Comparison of ENCODE assay signal across 1 cellular context in genomic region chr10:6580279-6581029, GRCh38.
TF ChIP-seq lines count a peak whose summit lies in the region.

No MANE protein-coding gene starts in this region.

TF ChIP-seq in HepG2, 621 proteins besides CTCF, POLR2A, EP300 and RAD21 (continued from another document and continues in another):
- TF ChIP-seq SMARCC2 (IDR thresholded peaks at IDR 0.05) = no peak
- TF ChIP-seq HBP1 (CRISPR knock-in tag; IDR thresholded peaks at IDR 0.05; ENCODE audit: low read depth) = no peak
- no peak for TF ChIP-seq GATA4 (IDR thresholded peaks at IDR 0.05; ENCODE audit: borderline replicate concordance, low read depth)
- TF ChIP-seq MAX (IDR thresholded peaks at IDR 0.05) = no peak; the same call in none of the 2 replicates
- TF ChIP-seq KDM5A (IDR thresholded peaks at IDR 0.05; ENCODE audit: borderline replicate concordance, low read length) = no peak
- no peak for TF ChIP-seq CENPBD1 (CRISPR knock-in tag; IDR thresholded peaks at IDR 0.05; ENCODE audit: borderline replicate concordance, low read depth)
- TF ChIP-seq TBX2 (CRISPR knock-in tag; IDR thresholded peaks at IDR 0.05; ENCODE audit: borderline replicate concordance) = peak; percentile 51; the same call in 1 of the 2 replicates
- TF ChIP-seq ZNF10 (CRISPR knock-in tag; IDR thresholded peaks at IDR 0.05; ENCODE audit: borderline replicate concordance, low read depth) = no peak
- no peak for TF ChIP-seq IRX3 (CRISPR knock-in tag; IDR thresholded peaks at IDR 0.05; ENCODE audit: borderline replicate concordance, low read depth)
- peak; percentile 36; the same call in 1 of the 2 replicates for TF ChIP-seq AKAP8 (CRISPR knock-in tag; IDR thresholded peaks at IDR 0.05)
- TF ChIP-seq ZNF563 (CRISPR knock-in tag; IDR thresholded peaks at IDR 0.05) = peak; percentile 73
- no peak for TF ChIP-seq ZNF317 (CRISPR knock-in tag; IDR thresholded peaks at IDR 0.05)
- 0 out of 2 replicates have a peak, but pooled peaks have one; percentile 38 for TF ChIP-seq ZSCAN30 (CRISPR knock-in tag; IDR thresholded peaks at IDR 0.05)
- no peak for TF ChIP-seq SMYD3 (CRISPR knock-in tag; IDR thresholded peaks at IDR 0.05)
- no peak for TF ChIP-seq NFRKB (IDR thresholded peaks at IDR 0.05)
- TF ChIP-seq ZFY (CRISPR knock-in tag; IDR thresholded peaks at IDR 0.05) = peak; percentile 80
- no peak; the same call in 1 of the 2 replicates for TF ChIP-seq POGZ (CRISPR knock-in tag; IDR thresholded peaks at IDR 0.05)
- TF ChIP-seq PAF1 (CRISPR knock-in tag; IDR thresholded peaks at IDR 0.05) = no peak
- TF ChIP-seq HNRNPL (IDR thresholded peaks at IDR 0.05; ENCODE audit: low read depth, low read length) = no peak
- no peak for TF ChIP-seq ZFP37 (CRISPR knock-in tag; IDR thresholded peaks at IDR 0.05; ENCODE audit: borderline replicate concordance)
- TF ChIP-seq RNF2 (conservative IDR thresholded peaks at IDR 0.05; ENCODE audit: low read depth) = peak; percentile 57; the same call in 1 of the 2 replicates
- no peak for TF ChIP-seq ZNF496 (CRISPR knock-in tag; IDR thresholded peaks at IDR 0.05; ENCODE audit: insufficient replicate concordance)
- no peak for TF ChIP-seq XBP1 (CRISPR knock-in tag; IDR thresholded peaks at IDR 0.05)
- no peak for TF ChIP-seq ZNF274 (CRISPR knock-in tag; IDR thresholded peaks at IDR 0.05)
- no peak for TF ChIP-seq ZNF3 (CRISPR knock-in tag; IDR thresholded peaks at IDR 0.05)
- peak; percentile 72; the same call in 1 of the 2 replicates for TF ChIP-seq TFDP1 (CRISPR knock-in tag; IDR thresholded peaks at IDR 0.05; ENCODE audit: borderline replicate concordance)
- no peak for TF ChIP-seq IKZF1 (IDR thresholded peaks at IDR 0.05)
- no peak for TF ChIP-seq HMG20B (CRISPR knock-in tag; conservative IDR thresholded peaks at IDR 0.05)
- TF ChIP-seq IRF9 (CRISPR knock-in tag; IDR thresholded peaks at IDR 0.05; ENCODE audit: borderline replicate concordance) = no peak
- TF ChIP-seq SAP130 (CRISPR knock-in tag; IDR thresholded peaks at IDR 0.05; ENCODE audit: low read depth) = peak; percentile 64
- no peak for TF ChIP-seq GMEB2 (CRISPR knock-in tag; IDR thresholded peaks at IDR 0.05; ENCODE audit: low read depth)
- TF ChIP-seq E2F1 (CRISPR knock-in tag; IDR thresholded peaks at IDR 0.05) = 0 out of 2 replicates have a peak, but pooled peaks have one; percentile 18
- peak; percentile 54; the same call in 1 of the 2 replicates for TF ChIP-seq ZNF121 (CRISPR knock-in tag; IDR thresholded peaks at IDR 0.05)
- TF ChIP-seq ZNF546 (CRISPR knock-in tag; conservative IDR thresholded peaks at IDR 0.05) = 0 out of 2 replicates have a peak, but pooled peaks have one; percentile 28
- no peak for TF ChIP-seq FOXO1 (CRISPR knock-in tag; IDR thresholded peaks at IDR 0.05)
- no peak for TF ChIP-seq ZNF780A (CRISPR knock-in tag; IDR thresholded peaks at IDR 0.05)
- TF ChIP-seq ZNF777 (CRISPR knock-in tag; IDR thresholded peaks at IDR 0.05) = peak; percentile 38; the same call in 1 of the 2 replicates
- TF ChIP-seq POLR2G (IDR thresholded peaks at IDR 0.05; ENCODE audit: low read depth, low read length) = peak; percentile 78
- TF ChIP-seq ZNF841 (CRISPR knock-in tag; IDR thresholded peaks at IDR 0.05; ENCODE audit: borderline replicate concordance) = no peak
- no peak for TF ChIP-seq RNF219 (CRISPR knock-in tag; IDR thresholded peaks at IDR 0.05)
- no peak for TF ChIP-seq IKZF4 (CRISPR knock-in tag; IDR thresholded peaks at IDR 0.05; ENCODE audit: borderline replicate concordance, low read depth, not compliant biosample characterization)
- TF ChIP-seq FOXA3 (CRISPR knock-in tag; IDR thresholded peaks at IDR 0.05) = no peak
- no peak for TF ChIP-seq NFYC (CRISPR knock-in tag; IDR thresholded peaks at IDR 0.05)
- TF ChIP-seq SP140L (CRISPR knock-in tag; IDR thresholded peaks at IDR 0.05; ENCODE audit: borderline replicate concordance) = no peak
- peak; percentile 67 for TF ChIP-seq ZFX (CRISPR knock-in tag; IDR thresholded peaks at IDR 0.05; ENCODE audit: low read depth)
- TF ChIP-seq POLR2AphosphoS2 (IDR thresholded peaks at IDR 0.05; ENCODE audit: low read depth, low read length) = no peak
- TF ChIP-seq ZNF879 (CRISPR knock-in tag; IDR thresholded peaks at IDR 0.05) = 0 out of 2 replicates have a peak, but pooled peaks have one; percentile 48
- no peak for TF ChIP-seq ZNF281 (CRISPR knock-in tag; IDR thresholded peaks at IDR 0.05; ENCODE audit: borderline replicate concordance)
- no peak for TF ChIP-seq U2AF2 (IDR thresholded peaks at IDR 0.05; ENCODE audit: low read depth, low read length)
- no peak for TF ChIP-seq ZFP82 (CRISPR knock-in tag; IDR thresholded peaks at IDR 0.05; ENCODE audit: borderline replicate concordance)
- no peak for TF ChIP-seq TEAD2 (CRISPR knock-in tag; IDR thresholded peaks at IDR 0.05)
- TF ChIP-seq MIER3 (CRISPR knock-in tag; IDR thresholded peaks at IDR 0.05; ENCODE audit: borderline replicate concordance) = no peak
- TF ChIP-seq PRPF4 (IDR thresholded peaks at IDR 0.05; ENCODE audit: low read depth, low read length, poor library complexity, severe bottlenecking) = no peak
- TF ChIP-seq DMAP1 (CRISPR knock-in tag; IDR thresholded peaks at IDR 0.05) = no peak
- TF ChIP-seq ZNF761 (CRISPR knock-in tag; conservative IDR thresholded peaks at IDR 0.05) = no peak
- TF ChIP-seq HNRNPUL1 (IDR thresholded peaks at IDR 0.05; ENCODE audit: low read depth, low read length) = no peak
- no peak for TF ChIP-seq TCF7L2 (IDR thresholded peaks at IDR 0.05; ENCODE audit: low read depth, low read length)
- TF ChIP-seq GRHL1 (CRISPR knock-in tag; conservative IDR thresholded peaks at IDR 0.05) = no peak
- no peak for TF ChIP-seq NFE2L2 (IDR thresholded peaks at IDR 0.05; ENCODE audit: low read length)
- no peak for TF ChIP-seq ZSCAN21 (CRISPR knock-in tag; IDR thresholded peaks at IDR 0.05; ENCODE audit: borderline replicate concordance)
- 0 out of 2 replicates have a peak, but pooled peaks have one; percentile 43 for TF ChIP-seq GFI1 (CRISPR knock-in tag; IDR thresholded peaks at IDR 0.05; ENCODE audit: borderline replicate concordance)
- no peak for TF ChIP-seq FOXA1 (IDR thresholded peaks at IDR 0.05)
- TF ChIP-seq FOXA1 (CRISPR knock-in tag; IDR thresholded peaks at IDR 0.05) = 0 out of 2 replicates have a peak, but pooled peaks have one; percentile 4
- TF ChIP-seq ZNF382 (CRISPR knock-in tag; IDR thresholded peaks at IDR 0.05; ENCODE audit: borderline replicate concordance) = no peak
- TF ChIP-seq NR3C1 (CRISPR knock-in tag; IDR thresholded peaks at IDR 0.05) = no peak
